34 cellular contexts compared by ENCODE assay signal in the genomic region with DNA sequence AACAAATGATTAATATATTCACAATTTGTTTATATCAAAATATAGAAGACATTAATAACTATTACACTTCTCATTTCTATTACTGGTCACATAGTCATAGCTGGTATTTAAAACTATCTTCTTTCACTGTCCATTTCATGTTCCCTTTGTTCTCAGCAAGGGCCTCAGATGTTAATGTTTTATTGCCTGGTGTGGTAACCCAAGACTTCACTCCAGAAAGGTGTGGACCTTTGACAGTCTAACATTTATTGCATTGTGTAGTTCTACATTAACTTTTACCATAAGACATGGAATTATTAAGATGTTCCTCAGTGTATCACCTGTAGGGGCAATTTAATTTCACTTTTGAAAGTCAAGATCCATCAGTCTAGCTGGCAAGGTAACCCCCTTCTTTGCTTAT.
"Had no signal": no experiment of that assay in that cellular context is flagged by ENCODE, and none has a peak within 500 bp of the region (broad histone marks: within the 10 kb centered on the region; RNA-seq: fewer than 3 reads in every experiment).

No MANE protein-coding gene starts in this region.

- H3K27ac ChIP-seq: KMS-11 had no signal

- H3K9ac ChIP-seq: KMS-11 had no signal

- H3K4me3 ChIP-seq: MG63 had no signal

- H3K4me2 ChIP-seq: KMS-11 had no signal

- H3K36me3 ChIP-seq: MG63 had no signal

- H3K27me3 ChIP-seq: MG63 had no signal

- H3K9me3 ChIP-seq: MG63 had no signal

- DNase-seq: Karpas-422, Kasumi-1, KBM-7, KG1, MG63, MM.1S, MV-4-11, NCI-H1048, NCI-H1092, NCI-H1092 treated with DMSO at 0.1 percent for 48 hours, NCI-H1105, NCI-H1105 treated with DMSO at 0.1 percent for 48 hours, NCI-H1417, NCI-H1417 treated with DMSO at 0.1 percent for 48 hours, NCI-H1436, NCI-H1436 treated with DMSO at 0.1 percent for 48 hours, NCI-H146, NCI-H1694, NCI-H1694 treated with DMSO at 0.1 percent for 48 hours, NCI-H187, NCI-H187 treated with DMSO at 0.1 percent for 48 hours, NCI-H1930, NCI-H2029, NCI-H2029 treated with DMSO at 0.1 percent for 48 hours, NCI-H2081, NCI-H2081 treated with DMSO at 0.1 percent for 48 hours, NCI-H2107, NCI-H2227 treated with DMSO at 0.1 percent for 48 hours, NCI-H226, NCI-H345, NCI-H446, NCI-H446 treated with DMSO at 0.1 percent for 48 hours, NCI-H510A had no signal
